23 cellular contexts compared by ENCODE assay signal in the genomic region with DNA sequence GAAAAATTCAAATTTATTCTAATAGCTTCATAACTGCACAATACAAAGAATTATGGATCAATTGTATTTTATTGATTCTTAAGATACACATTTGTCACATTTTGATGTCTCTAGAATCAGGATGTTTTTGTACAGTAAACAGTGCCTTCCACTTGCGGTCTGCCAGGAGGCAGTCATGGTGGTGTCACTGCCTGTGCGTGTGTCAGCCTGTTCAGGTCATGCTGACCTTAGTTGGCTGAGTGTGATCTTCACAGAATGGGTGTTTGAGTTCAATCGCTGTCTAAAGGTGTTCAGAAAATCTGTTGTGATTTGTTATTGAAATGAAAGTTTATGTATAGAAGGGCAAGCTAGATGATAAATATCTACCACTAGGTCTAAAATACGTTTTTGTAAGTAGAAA. TPM values are rescaled to one million over a fixed set of nuclear protein-coding genes. Genes with fewer than 3 reads are reported as not detected.
DNase-seq lines count a peak whose midpoint lies in the region; ATAC-seq and TF ChIP-seq lines count a peak whose summit lies in the region.
"Had no signal": no experiment of that assay in that cellular context is flagged by ENCODE, and none has a peak within 500 bp of the region (broad histone marks: within the 10 kb centered on the region; RNA-seq: fewer than 3 reads in every experiment).

No MANE protein-coding gene starts in this region.

- H3K27ac Mint-ChIP-seq in MCF 10A (ENCODE audit: low read depth, unreplicated experiment) (no peak overlapping the region), WTC11 (peak overlapping the region; percentile 2; the same call in 1 of the 2 replicates)
- H3K27ac Mint-ChIP-seq: B cell; CD4-positive, CD25-positive, alpha-beta regulatory T cell; CD8-positive, alpha-beta T cell; HFFc6 had no signal

- H3K27me3 ChIP-seq in mammary epithelial cell (ENCODE audit: insufficient read depth, low read length) (no peaks in the 10 kb centered on the region), foreskin keratinocyte (no peaks in the 10 kb centered on the region)
- H3K27me3 ChIP-seq: BLaER1 had no signal

- dilution Hi-C loops in mammary epithelial cell (cut with HindIII; ENCODE audit: low sequenced_read_pairs) = no loop called here

- H3K36me3 Mint-ChIP-seq in MCF 10A (ENCODE audit: insufficient read depth, unreplicated experiment) = peaks cover 68% of the 10 kb centered on the region
- peaks cover 13% of the 10 kb centered on the region for H3K36me3 Mint-ChIP-seq in WTC11

- H3K4me3 Mint-ChIP-seq in MCF 10A (ENCODE audit: unreplicated experiment) = no peak overlapping the region
- no peak overlapping the region for H3K4me3 Mint-ChIP-seq in WTC11
- H3K4me3 Mint-ChIP-seq: B cell; CD4-positive, CD25-positive, alpha-beta regulatory T cell; CD8-positive, alpha-beta T cell; HFFc6 had no signal

- H3K27me3 Mint-ChIP-seq in MCF 10A (ENCODE audit: insufficient read depth, unreplicated experiment) (no peaks in the 10 kb centered on the region), WTC11 (ENCODE audit: low read depth) (no peaks in the 10 kb centered on the region)
- H3K27me3 Mint-ChIP-seq: B cell; CD4-positive, CD25-positive, alpha-beta regulatory T cell had no signal

- in situ Hi-C loops in mammary epithelial cell (cut with MboI; ENCODE audit: low sequenced_read_pairs in 2 of 2) = no loop called here

- H4K20me1 ChIP-seq in mammary epithelial cell (ENCODE audit: insufficient read depth, low read length) = no peaks in the 10 kb centered on the region
- H4K20me1 ChIP-seq: BLaER1 had no signal

- BruUV-seq in mammary epithelial cell (replicated peaks; lab: Mats Ljungman, UMichigan) (no TSS peak), MCF 10A (replicated peaks; lab: Mats Ljungman, UMichigan) (no TSS peak)

- H3K79me2 ChIP-seq in mammary epithelial cell (ENCODE audit: insufficient read depth, low read length) = no peaks in the 10 kb centered on the region

- no peak for TF ChIP-seq CTCF in mammary epithelial cell (conservative IDR thresholded peaks at IDR 0.05 in 1 of 2, IDR thresholded peaks at IDR 0.05 in 1 of 2; ENCODE audit: extremely low read depth in 1 of 2, insufficient read depth in 1 of 2, low read depth in 1 of 2, low read length in 2 of 2)
- TF ChIP-seq CTCF in MCF 10A (IDR thresholded peaks at IDR 0.05; ENCODE audit: unreplicated experiment) = no peak
- TF ChIP-seq CTCF in WTC11 (IDR thresholded peaks at IDR 0.05) = no peak
- TF ChIP-seq CTCF in foreskin keratinocyte (conservative IDR thresholded peaks at IDR 0.05) = no peak

- H3K9ac ChIP-seq in mammary epithelial cell (ENCODE audit: insufficient read depth, low read length) = no peak overlapping the region
- H3K9ac ChIP-seq: BLaER1 had no signal

- H3K9me3 Mint-ChIP-seq in MCF 10A (ENCODE audit: unreplicated experiment) (no peaks in the 10 kb centered on the region), WTC11 (no peaks in the 10 kb centered on the region)
- H3K9me3 Mint-ChIP-seq: CD4-positive, CD25-positive, alpha-beta regulatory T cell; CD8-positive, alpha-beta T cell; HFFc6 had no signal

- peaks cover 5% of the 10 kb centered on the region for H3K36me3 ChIP-seq in mammary epithelial cell (ENCODE audit: insufficient read depth, low read length)

- no peaks in the 10 kb centered on the region for H3K4me1 Mint-ChIP-seq in MCF 10A (ENCODE audit: insufficient read depth, unreplicated experiment)
- no peaks in the 10 kb centered on the region for H3K4me1 Mint-ChIP-seq in WTC11
- H3K4me1 Mint-ChIP-seq: B cell had no signal

- intact Hi-C loops in mammary epithelial cell (cut with micrococcal nuclease) = no loop called here
- intact Hi-C loops in MCF 10A (cut with micrococcal nuclease) = no loop called here

- no peak for ATAC-seq in WTC11
- ATAC-seq in foreskin keratinocyte = peak; percentile 92
- no peak for ATAC-seq in HG02678 (IDR thresholded peaks at IDR 0.05; ENCODE audit: unreplicated experiment)
- ATAC-seq: CD8-positive, alpha-beta T cell; GM12878 had no signal

- DNase-seq in mammary epithelial cell (peak; percentile 34), MCF 10A (ENCODE audit: unreplicated experiment) (no peak), WTC11 (ENCODE audit: low spot score) (no peak), foreskin keratinocyte (peak; percentile 11 to 25), NCI-H2196 treated with DMSO at 0.1 percent for 48 hours (lab: John Stamatoyannopoulos, UW; ENCODE audit: unreplicated experiment) (no peak), DMS53 treated with DMSO at 0.1 percent for 48 hours (lab: John Stamatoyannopoulos, UW; ENCODE audit: unreplicated experiment) (no peak), substantia nigra (lab: John Stamatoyannopoulos, UW) (no peak)
- DNase-seq: Caco-2; CD4-positive, CD25-positive, alpha-beta regulatory T cell; CD8-positive, alpha-beta T cell; DMS153; DMS79; EL; GDM1; GOT3; HFFc6 had no signal

- H2AFZ ChIP-seq in mammary epithelial cell (ENCODE audit: low read depth, low read length) = no peak overlapping the region

- POLR2A ChIA-PET in MCF 10A (lab: Yijun Ruan, JAX) (interaction anchor here (0.7 kb wide), 1 partner anchor 76 kb away, joined by 3 read pairs; no protein-coding TSS in a partner anchor), WTC11 (lab: Charles Lee) (no interaction called here)

- H3K4me2 ChIP-seq in mammary epithelial cell (ENCODE audit: insufficient read depth, low read depth, low read length) = no peak overlapping the region
- H3K4me2 ChIP-seq: BLaER1 had no signal

- H3K9me3 ChIP-seq in mammary epithelial cell (replicated peaks; ENCODE audit: insufficient read depth, low read length) = no peaks in the 10 kb centered on the region
- H3K9me3 ChIP-seq: BLaER1, Caco-2, HAP-1 had no signal

- WGBS in mammary epithelial cell (ENCODE audit: low coverage, missing lambda C conversion rate) = 74% methylated on average over 4 of the region's 4 CpGs

- H3K27ac ChIP-seq in mammary epithelial cell (ENCODE audit: insufficient read depth, low read depth, low read length) (no peak overlapping the region), foreskin keratinocyte (no peak overlapping the region), substantia nigra (ENCODE audit: low read depth, low read length, poor library complexity, severe bottlenecking) (no peak overlapping the region)
- H3K27ac ChIP-seq: 22Rv1, BLaER1, C4-2B had no signal

- CTCF ChIA-PET in mammary epithelial cell (lab: Charles Lee; ENCODE audit: low non-redundant PET) = no interaction called here
- CTCF ChIA-PET in MCF 10A (lab: Yijun Ruan, JAX) = no interaction called here
- CTCF ChIA-PET in WTC11 (lab: Charles Lee) = no interaction called here

- H3K4me1 ChIP-seq in mammary epithelial cell (ENCODE audit: insufficient read depth, low read length) (no peaks in the 10 kb centered on the region), foreskin keratinocyte (peaks cover 9% of the 10 kb centered on the region)
- H3K4me1 ChIP-seq: BLaER1, HAP-1 had no signal

- H3K4me3 ChIP-seq in mammary epithelial cell (replicated peaks in 1 of 3; ENCODE audit: insufficient read depth in 1 of 3, low read depth in 2 of 3, low read length in 3 of 3) = no peak overlapping the region
- H3K4me3 ChIP-seq: BLaER1, GM12878, HAP-1 had no signal

TF ChIP-seq in WTC11, 78 proteins besides CTCF, POLR2A, EP300 and RAD21 (continues in another document):
- TF ChIP-seq, protein P1, sequence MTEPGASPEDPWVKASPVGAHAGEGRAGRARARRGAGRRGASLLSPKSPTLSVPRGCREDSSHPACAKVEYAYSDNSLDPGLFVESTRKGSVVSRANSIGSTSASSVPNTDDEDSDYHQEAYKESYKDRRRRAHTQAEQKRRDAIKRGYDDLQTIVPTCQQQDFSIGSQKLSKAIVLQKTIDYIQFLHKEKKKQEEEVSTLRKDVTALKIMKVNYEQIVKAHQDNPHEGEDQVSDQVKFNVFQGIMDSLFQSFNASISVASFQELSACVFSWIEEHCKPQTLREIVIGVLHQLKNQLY (CRISPR knock-in tag; IDR thresholded peaks at IDR 0.05) = no peak
- TF ChIP-seq CBFB (CRISPR knock-in tag; IDR thresholded peaks at IDR 0.05; ENCODE audit: low read depth) = no peak
- TF ChIP-seq MXD4 (CRISPR knock-in tag; IDR thresholded peaks at IDR 0.05; ENCODE audit: borderline replicate concordance) = no peak
- TF ChIP-seq FOXJ3 (CRISPR knock-in tag; IDR thresholded peaks at IDR 0.05; ENCODE audit: borderline replicate concordance) = no peak
- TF ChIP-seq RELA (CRISPR knock-in tag; IDR thresholded peaks at IDR 0.05; ENCODE audit: borderline replicate concordance) = no peak
- TF ChIP-seq, protein P2, sequence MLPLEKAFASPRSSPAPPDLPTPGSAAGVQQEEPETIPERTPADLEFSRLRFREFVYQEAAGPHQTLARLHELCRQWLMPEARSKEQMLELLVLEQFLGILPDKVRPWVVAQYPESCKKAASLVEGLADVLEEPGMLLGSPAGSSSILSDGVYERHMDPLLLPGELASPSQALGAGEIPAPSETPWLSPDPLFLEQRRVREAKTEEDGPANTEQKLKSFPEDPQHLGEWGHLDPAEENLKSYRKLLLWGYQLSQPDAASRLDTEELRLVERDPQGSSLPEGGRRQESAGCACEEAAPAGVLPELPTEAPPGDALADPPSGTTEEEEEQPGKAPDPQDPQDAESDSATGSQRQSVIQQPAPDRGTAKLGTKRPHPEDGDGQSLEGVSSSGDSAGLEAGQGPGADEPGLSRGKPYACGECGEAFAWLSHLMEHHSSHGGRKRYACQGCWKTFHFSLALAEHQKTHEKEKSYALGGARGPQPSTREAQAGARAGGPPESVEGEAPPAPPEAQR (CRISPR knock-in tag; IDR thresholded peaks at IDR 0.05) = no peak

RNA-seq across cellular contexts. Expression of a gene that starts 20.7 kb away (rescaled TPM):
- total RNA-seq in mammary epithelial cell (10 to 100 TPM; 10.7 to 15.6 TPM), MCF 10A (2022) (11.4 and 17.4 TPM in 2 replicates), WTC11 (2021) (14.5 to 19.0 TPM (median 16.3 TPM) in 3 replicates), foreskin keratinocyte (6.1 and 7.2 TPM in 2 replicates)
- polyA plus RNA-seq in mammary epithelial cell (7.5 TPM), foreskin keratinocyte (4.6 and 5.0 TPM in 2 replicates)
- not detected for polyA minus RNA-seq in mammary epithelial cell

RNA-seq across cellular contexts. Expression of a gene that starts 45.5 kb away (rescaled TPM):
- 10 to 100 TPM; 46.3 to 78.9 TPM for total RNA-seq in mammary epithelial cell
- polyA plus RNA-seq in mammary epithelial cell = 105 TPM
- polyA minus RNA-seq in mammary epithelial cell = 51.5 TPM
- 77.7 and 84.2 TPM in 2 replicates for total RNA-seq in MCF 10A (2022)
- total RNA-seq in WTC11 (2021) = 107 to 119 TPM (median 109 TPM) in 3 replicates
- total RNA-seq in foreskin keratinocyte = 112 and 114 TPM in 2 replicates
- 122 and 141 TPM in 2 replicates for polyA plus RNA-seq in foreskin keratinocyte

RNA-seq across cellular contexts. Expression of a gene that starts 45.8 kb away (rescaled TPM):
- total RNA-seq in mammary epithelial cell = 10 to 100 TPM; 73.5 to 97.0 TPM
- polyA plus RNA-seq in mammary epithelial cell = 189 TPM
- 525 TPM for polyA minus RNA-seq in mammary epithelial cell
- 113 and 114 TPM in 2 replicates for total RNA-seq in MCF 10A (2022)
- 137 to 153 TPM (median 143 TPM) in 3 replicates for total RNA-seq in WTC11 (2021)
- 118 and 125 TPM in 2 replicates for total RNA-seq in foreskin keratinocyte
- polyA plus RNA-seq in foreskin keratinocyte = 109 and 120 TPM in 2 replicates

Comparison
In these comparisons a context has a peak if more than half of its experiments do, and no peak if none do; other contexts are left out.
1. DNase-seq: peak in mammary epithelial cell (single experiment) and foreskin keratinocyte (2 of 2); none in MCF 10A (single experiment), WTC11 (single experiment), NCI-H2196 treated with DMSO at 0.1 percent for 48 hours (single experiment), DMS53 treated with DMSO at 0.1 percent for 48 hours (single experiment) and substantia nigra (0 of 49).